ENCODE assay signal across 13 cellular contexts in genomic region chr10:100362570-100363496, GRCh38. TPM values are rescaled to one million over a fixed set of nuclear protein-coding genes. Genes with fewer than 3 reads are reported as not detected.
DNase-seq lines count a peak whose midpoint lies in the region; ATAC-seq and TF ChIP-seq lines count a peak whose summit lies in the region.
"Had no signal": no experiment of that assay in that cellular context is flagged by ENCODE, and none has a peak within 500 bp of the region (broad histone marks: within the 10 kb centered on the region; RNA-seq: fewer than 3 reads in every experiment).

No MANE protein-coding gene starts in this region.

- H3K14ac ChIP-seq in mesenchymal stem cell (ENCODE audit: low read length in 2 of 2): no peak overlapping the region

- intact Hi-C loops in breast epithelium (cut with DNase I; ENCODE audit: low total_unique reads): no loop called here
- intact Hi-C loops in posterior vena cava (cut with DNase I): no loop called here

- peak overlapping the region; percentile 14 for H3K9ac ChIP-seq in mesenchymal stem cell (ENCODE audit: low read length)

- H3K4me3 ChIP-seq in breast epithelium (no peak overlapping the region), mesenchymal stem cell (ENCODE audit: insufficient read depth in 1 of 2, low read depth in 1 of 2, low read length in 2 of 2) (no peak overlapping the region)

- H3K4me2 ChIP-seq in mesenchymal stem cell (ENCODE audit: low read length, poor library complexity, severe bottlenecking): no peak overlapping the region

- H2AK5ac ChIP-seq in mesenchymal stem cell (ENCODE audit: low read length, severe bottlenecking): no peak overlapping the region

- peak overlapping the region; percentile 19 for H4K8ac ChIP-seq in mesenchymal stem cell (ENCODE audit: low read length)

- peak overlapping the region; percentile 3 to 28 for H3K18ac ChIP-seq in mesenchymal stem cell (ENCODE audit: low read depth in 1 of 2, low read length in 2 of 2)

- no peaks in the 10 kb centered on the region for H3K36me3 ChIP-seq in breast epithelium
- peaks cover 19 to 53% of the 10 kb centered on the region in 2 experiments for H3K36me3 ChIP-seq in mesenchymal stem cell (ENCODE audit: control insufficient read depth in 1 of 2, insufficient read depth in 2 of 2, low read depth in 1 of 2, low read length in 2 of 2)

- no peak overlapping the region for H3K4me3 Mint-ChIP-seq in type B pancreatic cell
- no peak overlapping the region for H3K4me3 Mint-ChIP-seq in activated T-cell treated with anti-CD3 and anti-CD28 coated beads, Interleukin-2, amount 50 U/mL, for 72 hours
- H3K4me3 Mint-ChIP-seq: activated CD8-positive, alpha-beta memory T cell treated with anti-CD3 and anti-CD28 coated beads, Interleukin-2, amount 10 ng/mL, durations not matched to agents 7 days and 5 days had no signal

- no peaks in the 10 kb centered on the region for H3K27me3 Mint-ChIP-seq in type B pancreatic cell
- H3K27me3 Mint-ChIP-seq in activated T-cell treated with anti-CD3 and anti-CD28 coated beads, Interleukin-2, amount 50 U/mL, for 72 hours (ENCODE audit: low read depth): no peaks in the 10 kb centered on the region
- H3K27me3 Mint-ChIP-seq: activated CD8-positive, alpha-beta memory T cell treated with anti-CD3 and anti-CD28 coated beads, Interleukin-2, amount 10 ng/mL, durations not matched to agents 7 days and 5 days had no signal

- no peak overlapping the region for H4K91ac ChIP-seq in mesenchymal stem cell (ENCODE audit: low read length)

- no peak overlapping the region for H2BK120ac ChIP-seq in mesenchymal stem cell (ENCODE audit: low read depth, low read length)

- WGBS in mesenchymal stem cell: 93% methylated on average over 6 of the region's 6 CpGs

- no peaks in the 10 kb centered on the region for H3K4me1 ChIP-seq in breast epithelium
- H3K4me1 ChIP-seq in mesenchymal stem cell (ENCODE audit: control insufficient read depth, insufficient read depth, low read depth, low read length): peaks cover 12% of the 10 kb centered on the region

- H2BK5ac ChIP-seq in mesenchymal stem cell (ENCODE audit: low read depth, low read length, poor library complexity, severe bottlenecking): no peak overlapping the region

- TF ChIP-seq CTCF in breast epithelium (IDR thresholded peaks at IDR 0.05) (no peak), type B pancreatic cell (conservative IDR thresholded peaks at IDR 0.05) (no peak)

- H3K27me3 ChIP-seq in breast epithelium: no peaks in the 10 kb centered on the region
- no peaks in the 10 kb centered on the region for H3K27me3 ChIP-seq in mesenchymal stem cell (ENCODE audit: control insufficient read depth in 1 of 2, insufficient read depth in 1 of 2, low read length in 2 of 2)

- H3K36me3 Mint-ChIP-seq in activated naive CD4-positive, alpha-beta T cell treated with anti-CD3 and anti-CD28 coated beads, Interleukin-2, amount 50 U/mL, for 72 hours: peaks cover 38 to 46% of the 10 kb centered on the region in 2 donors
- peaks cover 19% of the 10 kb centered on the region for H3K36me3 Mint-ChIP-seq in type B pancreatic cell
- peaks cover 16 to 37% of the 10 kb centered on the region in 2 donors for H3K36me3 Mint-ChIP-seq in activated T-cell treated with anti-CD3 and anti-CD28 coated beads, Interleukin-2, amount 50 U/mL, for 72 hours (ENCODE audit: insufficient read depth in 2 of 2)

- H3K9me3 ChIP-seq in breast epithelium (no peaks in the 10 kb centered on the region), mesenchymal stem cell (ENCODE audit: control insufficient read depth, low read length) (no peaks in the 10 kb centered on the region)

- ATAC-seq in activated naive CD4-positive, alpha-beta T cell treated with anti-CD3 and anti-CD28 coated beads, Interleukin-2, amount 50 U/mL, for 72 hours: no peak
- ATAC-seq in activated T-cell treated with anti-CD3 and anti-CD28 coated beads, Interleukin-2, amount 50 U/mL, for 72 hours (replicated peaks in 1 of 2): no peak
- no peak for ATAC-seq in GM21381 (IDR thresholded peaks at IDR 0.05; ENCODE audit: unreplicated experiment)
- ATAC-seq: activated CD8-positive, alpha-beta memory T cell treated with anti-CD3 and anti-CD28 coated beads, Interleukin-2, amount 10 ng/mL, durations not matched to agents 7 days and 5 days had no signal

- H3K27ac ChIP-seq in breast epithelium (peak overlapping the region; percentile 33 to 46), mesenchymal stem cell (ENCODE audit: low read length, poor library complexity, severe bottlenecking) (no peak overlapping the region)

- peak overlapping the region in 1 of 2 experiments; percentile 42 for H3K4ac ChIP-seq in mesenchymal stem cell (ENCODE audit: low read depth in 1 of 2, low read length in 2 of 2)

- H2BK15ac ChIP-seq in mesenchymal stem cell (ENCODE audit: low read depth, poor library complexity, severe bottlenecking): no peak overlapping the region

- no peak overlapping the region for H2AFZ ChIP-seq in mesenchymal stem cell (ENCODE audit: low read depth, low read length)

- H3K23ac ChIP-seq in mesenchymal stem cell (ENCODE audit: low read length in 2 of 2): no peak overlapping the region

- H3K27ac Mint-ChIP-seq in activated naive CD4-positive, alpha-beta T cell treated with anti-CD3 and anti-CD28 coated beads, Interleukin-2, amount 50 U/mL, for 72 hours: peak overlapping the region; percentile 4 to 27
- peak overlapping the region; percentile 35 for H3K27ac Mint-ChIP-seq in type B pancreatic cell
- no peak overlapping the region for H3K27ac Mint-ChIP-seq in activated T-cell treated with anti-CD3 and anti-CD28 coated beads, Interleukin-2, amount 50 U/mL, for 72 hours

- no peak for DNase-seq in activated naive CD4-positive, alpha-beta T cell treated with anti-CD3 and anti-CD28 coated beads, Interleukin-2, amount 50 U/mL, for 72 hours (ENCODE audit: low spot score in 2 of 2)
- DNase-seq in activated naive CD4-positive, alpha-beta T cell (lab: John Stamatoyannopoulos, UW): no peak
- DNase-seq in breast epithelium (ENCODE audit: low spot score in 2 of 2) (no peak), mesenchymal stem cell (no peak), type B pancreatic cell (ENCODE audit: extremely low spot score, unreplicated experiment) (no peak), posterior vena cava (ENCODE audit: low spot score) (no peak)
- no peak for DNase-seq in activated T-cell treated with anti-CD3 and anti-CD28 coated beads, Interleukin-2, amount 50 U/mL, for 72 hours
- DNase-seq: activated CD8-positive, alpha-beta memory T cell treated with anti-CD3 and anti-CD28 coated beads, Interleukin-2, amount 10 ng/mL, durations not matched to agents 7 days and 5 days; NCI-H1105 treated with DMSO at 0.1 percent for 48 hours; stimulated activated CD4-positive, alpha-beta T cell treated with anti-CD3 and anti-CD28 coated beads, Interleukin-4, amount 100 ng/mL, for 1 hour had no signal

- H3K4me1 Mint-ChIP-seq in type B pancreatic cell (ENCODE audit: unreplicated experiment): peaks cover 24% of the 10 kb centered on the region
- peaks cover 17% of the 10 kb centered on the region for H3K4me1 Mint-ChIP-seq in activated T-cell treated with anti-CD3 and anti-CD28 coated beads, Interleukin-2, amount 50 U/mL, for 72 hours (ENCODE audit: low read depth)

- no peaks in the 10 kb centered on the region for H3K9me3 Mint-ChIP-seq in activated naive CD4-positive, alpha-beta T cell treated with anti-CD3 and anti-CD28 coated beads, Interleukin-2, amount 50 U/mL, for 72 hours
- H3K9me3 Mint-ChIP-seq in type B pancreatic cell: no peaks in the 10 kb centered on the region
- H3K9me3 Mint-ChIP-seq in activated T-cell treated with anti-CD3 and anti-CD28 coated beads, Interleukin-2, amount 50 U/mL, for 72 hours: no peaks in the 10 kb centered on the region

- peak overlapping the region in 1 of 2 experiments; percentile 80 for H2BK12ac ChIP-seq in mesenchymal stem cell (ENCODE audit: low read length in 2 of 2)

- TF ChIP-seq POLR2A in breast epithelium (IDR thresholded peaks at IDR 0.05): no peak

- H3K79me1 ChIP-seq in mesenchymal stem cell (replicated peaks; ENCODE audit: low read length, poor library complexity, severe bottlenecking): no peaks in the 10 kb centered on the region

RNA-seq across cellular contexts. Expression of gene SCD, which starts 15.8 kb away (rescaled TPM):
- 100 to 1,000 TPM in 1 of 2 donors, 10 to 100 TPM in 1; 67.5 to 185 TPM for total RNA-seq in activated naive CD4-positive, alpha-beta T cell treated with anti-CD3 and anti-CD28 coated beads, Interleukin-2, amount 50 U/mL, for 72 hours
- total RNA-seq in breast epithelium (100 to 1,000 TPM in 2 of 3 donors, 10 to 100 TPM in 1; 72.8 to 461 (median 112) TPM), type B pancreatic cell (ENCODE audit: low replicate concordance) (242 and 255 TPM in 2 replicates), posterior vena cava (10 to 100 TPM in 1 of 2 donors, 1 to 10 TPM in 1; 7.7 to 14.9 TPM)
- polyA plus RNA-seq in mesenchymal stem cell (2013, experiment 1 of 2): 787 TPM
- 779 TPM for polyA plus RNA-seq in mesenchymal stem cell (2013, experiment 2 of 2)
- 10 to 100 TPM; 79.5 to 90.4 TPM for total RNA-seq in activated T-cell treated with anti-CD3 and anti-CD28 coated beads, Interleukin-2, amount 50 U/mL, for 72 hours

RNA-seq across cellular contexts. Expression of gene PKD2L1, which starts 32.8 kb away (rescaled TPM):
- under 1 TPM in 1 of 2 donors, not detected in 1; 0.10 TPM for total RNA-seq in activated naive CD4-positive, alpha-beta T cell treated with anti-CD3 and anti-CD28 coated beads, Interleukin-2, amount 50 U/mL, for 72 hours
- total RNA-seq in breast epithelium (1 to 10 TPM in 1 of 3 donors, under 1 TPM in 1, not detected in 1; 0.32 to 1.5 TPM), type B pancreatic cell (ENCODE audit: low replicate concordance) (0.26 TPM in 1 of 2 replicates, not detected in the other), posterior vena cava (not detected)
- polyA plus RNA-seq in mesenchymal stem cell (2013, experiment 1 of 2): 0.01 TPM
- polyA plus RNA-seq in mesenchymal stem cell (2013, experiment 2 of 2): not detected
- under 1 TPM; 0.30 to 0.60 TPM for total RNA-seq in activated T-cell treated with anti-CD3 and anti-CD28 coated beads, Interleukin-2, amount 50 U/mL, for 72 hours
- total RNA-seq: activated CD8-positive, alpha-beta memory T cell treated with anti-CD3 and anti-CD28 coated beads, Interleukin-2, amount 10 ng/mL, durations not matched to agents 7 days and 5 days; bronchial epithelial cell; HT1080 had no signal

Comparison
In these comparisons a context has a peak if more than half of its experiments do, and no peak if none do; other contexts are left out.
1. RNA of gene SCD, which starts 15.8 kb away (total RNA-seq): 242 to 255 TPM in type B pancreatic cell, 67.5 to 185 TPM in activated naive CD4-positive, alpha-beta T cell treated with anti-CD3 and anti-CD28 coated beads, Interleukin-2, amount 50 U/mL, for 72 hours, 72.8 to 461 TPM in breast epithelium and 79.5 to 90.4 TPM in activated T-cell treated with anti-CD3 and anti-CD28 coated beads, Interleukin-2, amount 50 U/mL, for 72 hours; 7.7 to 14.9 TPM in posterior vena cava; every median in the first group is over 4 times any median in the second.